Comparison of ENCODE assay signal across 8 cellular contexts in the genomic region with DNA sequence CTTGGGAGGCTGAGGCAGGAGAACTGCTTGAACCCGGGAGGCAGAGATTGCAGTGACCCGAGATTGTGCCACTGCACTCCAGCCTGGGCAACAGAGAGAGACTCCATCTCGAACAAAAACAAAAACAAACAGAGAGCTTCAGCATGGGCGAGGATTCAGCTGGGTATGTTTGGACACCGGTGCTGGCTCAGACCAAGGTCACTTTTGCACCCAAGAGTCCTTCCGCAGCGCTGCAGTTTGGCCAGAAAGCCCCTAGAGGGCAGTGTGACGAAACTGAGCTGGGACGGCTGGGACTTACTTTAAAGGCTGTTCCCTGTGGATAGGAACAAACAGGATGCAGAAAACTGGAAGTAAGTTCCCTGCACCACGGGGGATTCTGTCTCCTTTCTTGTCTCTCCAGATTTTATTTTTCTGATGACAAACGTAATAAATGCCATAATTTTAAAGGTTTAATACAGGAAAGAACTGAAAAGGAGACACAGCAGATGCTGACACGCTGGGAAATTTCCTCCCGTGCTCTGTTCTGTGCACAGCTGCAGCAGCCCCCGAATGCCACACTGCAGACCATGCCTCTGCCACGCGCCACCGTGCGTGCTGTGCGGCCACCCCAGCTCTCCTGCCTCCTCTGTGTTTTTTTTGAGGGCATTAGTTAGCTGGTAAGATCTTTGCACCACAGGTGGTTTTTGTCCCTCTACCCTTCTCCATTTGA. TPM values are rescaled to one million over a fixed set of nuclear protein-coding genes. Genes with fewer than 3 reads are reported as not detected.
DNase-seq lines count a peak whose midpoint lies in the region; ATAC-seq and TF ChIP-seq lines count a peak whose summit lies in the region.

No MANE protein-coding gene starts in this region.

- ATAC-seq in natural killer cell treated with Interleukin-12 subunit alpha and Interleukin-12 subunit beta and Interleukin-15 and Interleukin-18, amount 100 ng/mL, for 72 hours = peak; percentile 58 to 73
- no peak for ATAC-seq in GM18498 (IDR thresholded peaks at IDR 0.05; ENCODE audit: unreplicated experiment)

- H3K79me2 ChIP-seq in OCI-LY1 (ENCODE audit: insufficient read depth, low read length) = no peaks in the 10 kb centered on the region

- H3K27me3 Mint-ChIP-seq in natural killer cell treated with Interleukin-12 subunit alpha and Interleukin-12 subunit beta and Interleukin-15 and Interleukin-18, amount 100 ng/mL, for 72 hours = peaks cover 7 to 8% of the 10 kb centered on the region in 2 donors

- 21% methylated on average over 19 of the region's 19 CpGs for WGBS in esophagus muscularis mucosa

- no peaks in the 10 kb centered on the region for H3K9me2 ChIP-seq in OCI-LY1 (ENCODE audit: low read depth, low read length)

- H3K9ac ChIP-seq in OCI-LY1 (ENCODE audit: low read length) = no peak overlapping the region

- H3K4me1 ChIP-seq in BE2C (peaks cover 5% of the 10 kb centered on the region; the same call in 1 of the 2 replicates), OCI-LY1 (ENCODE audit: insufficient read depth, low read length, severe bottlenecking) (no peaks in the 10 kb centered on the region), esophagus muscularis mucosa (peaks cover 16 to 56% (median 50%) of the 10 kb centered on the region in 4 donors)

- no peak overlapping the region for H2AFZ ChIP-seq in OCI-LY1 (ENCODE audit: low read length)

- no peaks in the 10 kb centered on the region for H3K9me3 Mint-ChIP-seq in natural killer cell treated with Interleukin-12 subunit alpha and Interleukin-12 subunit beta and Interleukin-15 and Interleukin-18, amount 100 ng/mL, for 72 hours

- H3F3A ChIP-seq in OCI-LY1 (ENCODE audit: insufficient read depth, low read length) = no peaks in the 10 kb centered on the region

- DNase-seq in BE2C = peak; percentile 78
- DNase-seq in HFF-Myc (ENCODE audit: extremely low read depth, low read depth) = peak; percentile 58
- DNase-seq in activated T-cell treated with anti-CD3 and anti-CD28 coated beads for 48 hours (ENCODE audit: low read depth) = peak; percentile 50
- peak; percentile 96 for DNase-seq in esophagus muscularis mucosa (ENCODE audit: extremely low spot score)
- DNase-seq in natural killer cell treated with Interleukin-12 subunit alpha and Interleukin-12 subunit beta and Interleukin-15 and Interleukin-18, amount 100 ng/mL, for 72 hours (ENCODE audit: low spot score) = peak; percentile 83
- DNase-seq in stimulated activated naive CD4-positive, alpha-beta T cell treated with Interleukin-2 at 50 U/mL for 16 hours (lab: John Stamatoyannopoulos, UW) = peak; percentile 49

- no peaks in the 10 kb centered on the region for H3K36me3 Mint-ChIP-seq in natural killer cell treated with Interleukin-12 subunit alpha and Interleukin-12 subunit beta and Interleukin-15 and Interleukin-18, amount 100 ng/mL, for 72 hours

- intact Hi-C loops in esophagus muscularis mucosa (cut with DNase I) = loop anchor here (1.0 to 5.0 kb wide), 2 partner anchors 51 to 106 kb away; no protein-coding TSS in a partner anchor

- H3K4me2 ChIP-seq in OCI-LY1 (ENCODE audit: low read length) = no peak overlapping the region

- H3K9me3 ChIP-seq in BE2C = no peaks in the 10 kb centered on the region; the same call in 1 of the 2 replicates
- H3K9me3 ChIP-seq in OCI-LY1 (ENCODE audit: low read length) = no peaks in the 10 kb centered on the region
- H3K9me3 ChIP-seq in esophagus muscularis mucosa = no peaks in the 10 kb centered on the region

- H3K36me3 ChIP-seq in BE2C (peaks cover 5% of the 10 kb centered on the region; the same call in 1 of the 2 replicates), OCI-LY1 (ENCODE audit: insufficient read depth, low read length) (no peaks in the 10 kb centered on the region), esophagus muscularis mucosa (peaks cover 25 to 55% (median 45%) of the 10 kb centered on the region in 4 donors)

- H3K27ac Mint-ChIP-seq in natural killer cell treated with Interleukin-12 subunit alpha and Interleukin-12 subunit beta and Interleukin-15 and Interleukin-18, amount 100 ng/mL, for 72 hours = no peak overlapping the region

- TF ChIP-seq CTCF in BE2C (IDR thresholded peaks at IDR 0.05; ENCODE audit: low read depth, low read length) (peak; percentile 96), HFF-Myc (IDR thresholded peaks at IDR 0.05; ENCODE audit: low read depth, low read length, missing control alignments) (peak; percentile 92), OCI-LY1 (IDR thresholded peaks at IDR 0.05; ENCODE audit: low read length) (peak; percentile 79), esophagus muscularis mucosa (IDR thresholded peaks at IDR 0.05) (peak; percentile 86 to 97 (median 94))

- no peak for TF ChIP-seq EP300 in esophagus muscularis mucosa (IDR thresholded peaks at IDR 0.05)

- H3K27ac ChIP-seq in OCI-LY1 (ENCODE audit: low read depth, low read length, poor library complexity, severe bottlenecking) (no peak overlapping the region), esophagus muscularis mucosa (replicated peaks in 1 of 4) (peak overlapping the region; percentile 38 to 61 (median 59))

- H3K4me1 Mint-ChIP-seq in natural killer cell treated with Interleukin-12 subunit alpha and Interleukin-12 subunit beta and Interleukin-15 and Interleukin-18, amount 100 ng/mL, for 72 hours (ENCODE audit: low read depth in 2 of 2) = peaks cover 0 to 3% of the 10 kb centered on the region in 2 donors

- H3K27me3 ChIP-seq in BE2C (no peaks in the 10 kb centered on the region), OCI-LY1 (ENCODE audit: insufficient read depth, low read length) (no peaks in the 10 kb centered on the region), esophagus muscularis mucosa (no peaks in the 10 kb centered on the region)

- H3K4me3 ChIP-seq in BE2C (ENCODE audit: low read depth, low read length) (peak overlapping the region; percentile 47), HFF-Myc (replicated peaks; ENCODE audit: low read depth, low read length) (no peak overlapping the region), OCI-LY1 (ENCODE audit: low read depth, low read length, poor library complexity, severe bottlenecking) (no peak overlapping the region), esophagus muscularis mucosa (peak overlapping the region in 3 of 4 donors; percentile 20 to 34 (median 21))

- TF ChIP-seq POLR2A in esophagus muscularis mucosa (IDR thresholded peaks at IDR 0.05; ENCODE audit: low read depth) = no peak

- no peak overlapping the region for H3K4me3 Mint-ChIP-seq in natural killer cell treated with Interleukin-12 subunit alpha and Interleukin-12 subunit beta and Interleukin-15 and Interleukin-18, amount 100 ng/mL, for 72 hours

- H4K20me1 ChIP-seq in OCI-LY1 (ENCODE audit: insufficient read depth, low read length) = no peaks in the 10 kb centered on the region

RNA-seq across cellular contexts. Expression of a gene that starts 25.2 kb away (rescaled TPM):
- 110 TPM for polyA plus RNA-seq in BE2C (2012; ENCODE audit: insufficient read depth, insufficient read length, low read depth)
- 10 to 100 TPM; 23.3 to 44.7 (median 32.2) TPM for total RNA-seq in esophagus muscularis mucosa
- 100 to 1,000 TPM in 1 of 2 donors, 10 to 100 TPM in 1; 75.2 to 154 TPM for total RNA-seq in natural killer cell treated with Interleukin-12 subunit alpha and Interleukin-12 subunit beta and Interleukin-15 and Interleukin-18, amount 100 ng/mL, for 72 hours

RNA-seq across cellular contexts. Expression of a gene that starts 37.2 kb away (rescaled TPM):
- polyA plus RNA-seq in BE2C (2012; ENCODE audit: insufficient read depth, insufficient read length, low read depth) = 0.62 TPM
- 1 to 10 TPM in 3 of 4 donors, under 1 TPM in 1; 0.78 to 6.6 (median 2.3) TPM for total RNA-seq in esophagus muscularis mucosa
- total RNA-seq in natural killer cell treated with Interleukin-12 subunit alpha and Interleukin-12 subunit beta and Interleukin-15 and Interleukin-18, amount 100 ng/mL, for 72 hours = not detected

RNA-seq across cellular contexts. Expression of a gene that starts 59.4 kb away (rescaled TPM):
- 93.4 TPM for polyA plus RNA-seq in BE2C (2012; ENCODE audit: insufficient read depth, insufficient read length, low read depth)
- total RNA-seq in esophagus muscularis mucosa = 100 to 1,000 TPM; 177 to 315 (median 229) TPM
- total RNA-seq in natural killer cell treated with Interleukin-12 subunit alpha and Interleukin-12 subunit beta and Interleukin-15 and Interleukin-18, amount 100 ng/mL, for 72 hours = under 1 TPM in 1 of 2 donors, not detected in 1; 0.43 TPM

Comparison
In these comparisons a context has a peak if more than half of its experiments do, and no peak if none do; other contexts are left out.
1. H3K4me3 ChIP-seq: peak in BE2C (single experiment) and esophagus muscularis mucosa (3 of 4); none in HFF-Myc (single experiment) and OCI-LY1 (single experiment).
2. RNA of a gene that starts 59.4 kb away (total RNA-seq): 177 to 315 TPM in esophagus muscularis mucosa; 0.43 TPM in natural killer cell treated with Interleukin-12 subunit alpha and Interleukin-12 subunit beta and Interleukin-15 and Interleukin-18, amount 100 ng/mL, for 72 hours; every median in the first group is over 100 times any median in the second.
3. Peak in every context shown above with its lines, with median percentiles within 50 percentile points of each other: DNase-seq and CTCF ChIP-seq.